ENCODE assay signal across 16 cellular contexts in genomic region chr20:36396340-36396739, GRCh38.
"Had no signal": no experiment of that assay in that cellular context is flagged by ENCODE, and none has a peak within 500 bp of the region (broad histone marks: within the 10 kb centered on the region; RNA-seq: fewer than 3 reads in every experiment).

No MANE protein-coding gene starts in this region.

- DNase-seq: heart right ventricle; hypothalamus; kidney glomerular epithelial cell; mammary epithelial cell; naive thymus-derived CD4-positive, alpha-beta T cell; nephron progenitor cell; stimulated activated CD4-positive, alpha-beta T cell treated with anti-CD3 and anti-CD28 coated beads, Interleukin-2, amount 100 ng/mL, for 48 hours; stimulated activated naive CD4-positive, alpha-beta T cell treated with Interleukin-2 at 50 U/mL for 16 hours; thyroid gland; upper lobe of left lung had no signal

- H3K4me3 Mint-ChIP-seq: dendritic cell treated with granulocyte-macrophage colony-stimulating factor and Interleukin-4, amounts not matched to agents 40 ng/mL and 50 ng/mL, for 4 days; naive thymus-derived CD4-positive, alpha-beta T cell; nephron progenitor cell had no signal

- H3K27ac ChIP-seq: heart right ventricle, suprapubic skin, thyroid gland, upper lobe of left lung had no signal

- ATAC-seq: heart right ventricle; naive thymus-derived CD4-positive, alpha-beta T cell had no signal

- H3K36me3 Mint-ChIP-seq: naive thymus-derived CD4-positive, alpha-beta T cell had no signal

- H3K4me2 ChIP-seq: smooth muscle cell had no signal

- H3K9me3 Mint-ChIP-seq: dendritic cell treated with granulocyte-macrophage colony-stimulating factor and Interleukin-4, amounts not matched to agents 40 ng/mL and 50 ng/mL, for 4 days; nephron progenitor cell had no signal

- H3K4me3 ChIP-seq: heart right ventricle, smooth muscle cell, suprapubic skin, thyroid gland, upper lobe of left lung had no signal

- H3K4me1 ChIP-seq: thyroid gland had no signal

- H3K27me3 ChIP-seq: thyroid gland, upper lobe of left lung had no signal

- FAIRE-seq: endothelial cell of umbilical vein, frontal cortex, islet of Langerhans had no signal

- H3K36me3 ChIP-seq: heart right ventricle, suprapubic skin, thyroid gland, upper lobe of left lung had no signal

- H3K9me3 ChIP-seq: heart right ventricle, suprapubic skin, thyroid gland, upper lobe of left lung had no signal

- H3K27ac Mint-ChIP-seq: dendritic cell treated with granulocyte-macrophage colony-stimulating factor and Interleukin-4, amounts not matched to agents 40 ng/mL and 50 ng/mL, for 4 days; nephron progenitor cell had no signal
